Comparison of ENCODE assay signal across 32 cellular contexts in genomic region chr16:49409121-49409520, GRCh38. TPM values are rescaled to one million over a fixed set of nuclear protein-coding genes. Genes with fewer than 3 reads are reported as not detected.
"Had no signal": no experiment of that assay in that cellular context is flagged by ENCODE, and none has a peak within 500 bp of the region (broad histone marks: within the 10 kb centered on the region; RNA-seq: fewer than 3 reads in every experiment).

No MANE protein-coding gene starts in this region.

- DNase-seq: activated CD4-positive, alpha-beta memory T cell treated with anti-CD3 and anti-CD28 coated beads for 36 hours; activated CD4-positive, alpha-beta T cell treated with anti-CD3 and anti-CD28 coated beads for 36 hours; activated CD4-positive, alpha-beta T cell treated with anti-CD3 and anti-CD28 coated beads, Interleukin-2, amount 10 ng/mL, durations not matched to agents 24 days and 14 days; activated CD4-positive, CD25-positive, alpha-beta regulatory T cell; activated CD4-positive, CD25-positive, alpha-beta regulatory T cell treated with anti-CD3 and anti-CD28 coated beads, Interleukin-2, amount 50 U/mL, for 72 hours; activated CD8-positive, alpha-beta memory T cell treated with anti-CD3 and anti-CD28 coated beads, Interleukin-2, amount 10 ng/mL, durations not matched to agents 7 days and 5 days; activated CD8-positive, alpha-beta memory T cell treated with anti-CD3 and anti-CD28 coated beads, Interleukin-2, amount 50 U/mL, for 4 hours; activated CD8-positive, alpha-beta T cell treated with anti-CD3 and anti-CD28 coated beads, Interleukin-2, amount 10 ng/mL, durations not matched to agents 7 days and 5 days; activated gamma-delta T cell; activated naive CD4-positive, alpha-beta T cell; activated naive CD4-positive, alpha-beta T cell treated with anti-CD3 and anti-CD28 coated beads, Interleukin-2, amount 10 ng/mL, durations not matched to agents 7 days and 5 days; activated naive CD8-positive, alpha-beta T cell treated with anti-CD3 and anti-CD28 coated beads, Interleukin-2, amount 10 ng/mL, durations not matched to agents 7 days and 5 days; activated T-cell treated with anti-CD3 and anti-CD28 coated beads, Interleukin-2, amount 50 U/mL, for 24 hours; activated T-cell treated with anti-CD3 and anti-CD28 coated beads, Interleukin-2, amount 50 U/mL, for 72 hours; central memory CD4-positive, alpha-beta T cell; cerebellar nuclear complex; colonic mucosa; dorsolateral prefrontal cortex; effector memory CD4-positive, alpha-beta T cell; erythroblast; foreskin keratinocyte; gastrocnemius medialis; T-helper 2 cell had no signal

- ATAC-seq: activated CD4-positive, alpha-beta T cell treated with anti-CD3 and anti-CD28 coated beads for 36 hours; activated CD8-positive, alpha-beta memory T cell treated with anti-CD3 and anti-CD28 coated beads, Interleukin-2, amount 10 ng/mL, durations not matched to agents 7 days and 5 days; activated CD8-positive, alpha-beta T cell treated with anti-CD3 and anti-CD28 coated beads, Interleukin-2, amount 10 ng/mL, durations not matched to agents 7 days and 5 days; activated naive CD4-positive, alpha-beta T cell treated with anti-CD3 and anti-CD28 coated beads, Interleukin-2, amount 50 U/mL, for 72 hours; activated T-cell treated with anti-CD3 and anti-CD28 coated beads, Interleukin-2, amount 50 U/mL, for 72 hours; foreskin keratinocyte; gastrocnemius medialis had no signal

- H3K36me3 Mint-ChIP-seq: activated CD4-positive, alpha-beta memory T cell treated with anti-CD3 and anti-CD28 coated beads for 36 hours; activated CD8-positive, alpha-beta memory T cell treated with anti-CD3 and anti-CD28 coated beads, Interleukin-2, amount 10 ng/mL, durations not matched to agents 7 days and 5 days; activated naive CD4-positive, alpha-beta T cell treated with anti-CD3 and anti-CD28 coated beads, Interleukin-2, amount 10 ng/mL, durations not matched to agents 7 days and 5 days; activated naive CD4-positive, alpha-beta T cell treated with anti-CD3 and anti-CD28 coated beads, Interleukin-2, amount 50 U/mL, for 72 hours; activated naive CD8-positive, alpha-beta T cell treated with anti-CD3 and anti-CD28 coated beads, Interleukin-2, amount 10 ng/mL, durations not matched to agents 7 days and 5 days; brain had no signal

- H3K4me1 ChIP-seq: ascending aorta, breast epithelium, colonic mucosa, foreskin keratinocyte had no signal

- H3K9me3 Mint-ChIP-seq: activated CD4-positive, alpha-beta memory T cell treated with anti-CD3 and anti-CD28 coated beads for 36 hours; activated CD4-positive, alpha-beta T cell treated with anti-CD3 and anti-CD28 coated beads, Interleukin-2, amount 10 ng/mL, durations not matched to agents 24 days and 14 days; activated naive CD4-positive, alpha-beta T cell treated with anti-CD3 and anti-CD28 coated beads, Interleukin-2, amount 10 ng/mL, durations not matched to agents 7 days and 5 days; activated naive CD4-positive, alpha-beta T cell treated with anti-CD3 and anti-CD28 coated beads, Interleukin-2, amount 50 U/mL, for 72 hours; activated naive CD8-positive, alpha-beta T cell treated with anti-CD3 and anti-CD28 coated beads, Interleukin-2, amount 10 ng/mL, durations not matched to agents 7 days and 5 days; activated T-cell treated with anti-CD3 and anti-CD28 coated beads, Interleukin-2, amount 50 U/mL, for 24 hours; activated T-cell treated with anti-CD3 and anti-CD28 coated beads, Interleukin-2, amount 50 U/mL, for 72 hours; dendritic cell treated with granulocyte-macrophage colony-stimulating factor and Interleukin-4, amounts not matched to agents 40 ng/mL and 50 ng/mL, for 4 days had no signal

- H3K4me1 Mint-ChIP-seq: activated CD8-positive, alpha-beta memory T cell treated with anti-CD3 and anti-CD28 coated beads, Interleukin-2, amount 10 ng/mL, durations not matched to agents 7 days and 5 days; activated naive CD4-positive, alpha-beta T cell treated with anti-CD3 and anti-CD28 coated beads, Interleukin-2, amount 10 ng/mL, durations not matched to agents 7 days and 5 days had no signal

- H3K27ac Mint-ChIP-seq: activated CD4-positive, alpha-beta memory T cell treated with anti-CD3 and anti-CD28 coated beads for 36 hours; activated CD4-positive, alpha-beta T cell treated with anti-CD3 and anti-CD28 coated beads for 36 hours; activated CD4-positive, alpha-beta T cell treated with anti-CD3 and anti-CD28 coated beads, Interleukin-2, amount 10 ng/mL, durations not matched to agents 24 days and 14 days; activated CD8-positive, alpha-beta memory T cell treated with anti-CD3 and anti-CD28 coated beads, Interleukin-2, amount 10 ng/mL, durations not matched to agents 7 days and 5 days; activated CD8-positive, alpha-beta T cell treated with anti-CD3 and anti-CD28 coated beads, Interleukin-2, amount 10 ng/mL, durations not matched to agents 7 days and 5 days; activated naive CD4-positive, alpha-beta T cell treated with anti-CD3 and anti-CD28 coated beads, Interleukin-2, amount 10 ng/mL, durations not matched to agents 7 days and 5 days; activated naive CD4-positive, alpha-beta T cell treated with anti-CD3 and anti-CD28 coated beads, Interleukin-2, amount 50 U/mL, for 72 hours; activated naive CD8-positive, alpha-beta T cell treated with anti-CD3 and anti-CD28 coated beads, Interleukin-2, amount 10 ng/mL, durations not matched to agents 7 days and 5 days; activated T-cell treated with anti-CD3 and anti-CD28 coated beads, Interleukin-2, amount 50 U/mL, for 24 hours; activated T-cell treated with anti-CD3 and anti-CD28 coated beads, Interleukin-2, amount 50 U/mL, for 72 hours; dendritic cell treated with granulocyte-macrophage colony-stimulating factor and Interleukin-4, amounts not matched to agents 40 ng/mL and 50 ng/mL, for 4 days had no signal

- H3K4me3 Mint-ChIP-seq: activated CD4-positive, alpha-beta memory T cell treated with anti-CD3 and anti-CD28 coated beads for 36 hours; activated CD4-positive, alpha-beta T cell treated with anti-CD3 and anti-CD28 coated beads for 36 hours; activated CD4-positive, alpha-beta T cell treated with anti-CD3 and anti-CD28 coated beads, Interleukin-2, amount 10 ng/mL, durations not matched to agents 24 days and 14 days; activated CD8-positive, alpha-beta memory T cell treated with anti-CD3 and anti-CD28 coated beads, Interleukin-2, amount 10 ng/mL, durations not matched to agents 7 days and 5 days; activated CD8-positive, alpha-beta T cell treated with anti-CD3 and anti-CD28 coated beads, Interleukin-2, amount 10 ng/mL, durations not matched to agents 7 days and 5 days; activated naive CD4-positive, alpha-beta T cell treated with anti-CD3 and anti-CD28 coated beads, Interleukin-2, amount 10 ng/mL, durations not matched to agents 7 days and 5 days; activated naive CD8-positive, alpha-beta T cell treated with anti-CD3 and anti-CD28 coated beads, Interleukin-2, amount 10 ng/mL, durations not matched to agents 7 days and 5 days; activated T-cell treated with anti-CD3 and anti-CD28 coated beads, Interleukin-2, amount 50 U/mL, for 24 hours; activated T-cell treated with anti-CD3 and anti-CD28 coated beads, Interleukin-2, amount 50 U/mL, for 72 hours; brain; dendritic cell treated with granulocyte-macrophage colony-stimulating factor and Interleukin-4, amounts not matched to agents 40 ng/mL and 50 ng/mL, for 4 days had no signal

- H3K9me3 ChIP-seq: ascending aorta, breast epithelium, colonic mucosa, esophagus muscularis mucosa, gastrocnemius medialis had no signal

- H3K36me3 ChIP-seq: ascending aorta, breast epithelium, cardiac muscle cell, colonic mucosa, esophagus muscularis mucosa, gastrocnemius medialis had no signal

- H3K4me3 ChIP-seq: ascending aorta, breast epithelium, cardiac muscle cell, colonic mucosa, dorsolateral prefrontal cortex, esophagus muscularis mucosa, gastrocnemius medialis had no signal

- H3K27me3 Mint-ChIP-seq: dendritic cell treated with granulocyte-macrophage colony-stimulating factor and Interleukin-4, amounts not matched to agents 40 ng/mL and 50 ng/mL, for 4 days had no signal

- H3K27ac ChIP-seq: ascending aorta, breast epithelium, cardiac muscle cell, colonic mucosa, dorsolateral prefrontal cortex, esophagus muscularis mucosa, foreskin keratinocyte, gastrocnemius medialis had no signal

- H3K27me3 ChIP-seq: ascending aorta, breast epithelium, cardiac muscle cell, colonic mucosa, esophagus muscularis mucosa, foreskin keratinocyte, gastrocnemius medialis had no signal

RNA-seq across cellular contexts. Expression of gene C16orf78, which starts 35.5 kb away (rescaled TPM):
- total RNA-seq: activated CD4-positive, alpha-beta memory T cell treated with anti-CD3 and anti-CD28 coated beads for 36 hours; activated CD4-positive, alpha-beta T cell treated with anti-CD3 and anti-CD28 coated beads for 36 hours; activated CD4-positive, alpha-beta T cell treated with anti-CD3 and anti-CD28 coated beads, Interleukin-2, amount 10 ng/mL, durations not matched to agents 24 days and 14 days; activated CD8-positive, alpha-beta memory T cell treated with anti-CD3 and anti-CD28 coated beads for 36 hours; activated CD8-positive, alpha-beta memory T cell treated with anti-CD3 and anti-CD28 coated beads, Interleukin-2, amount 10 ng/mL, durations not matched to agents 7 days and 5 days; activated CD8-positive, alpha-beta T cell treated with anti-CD3 and anti-CD28 coated beads, Interleukin-2, amount 10 ng/mL, durations not matched to agents 7 days and 5 days; activated naive CD4-positive, alpha-beta T cell treated with anti-CD3 and anti-CD28 coated beads, Interleukin-2, amount 50 U/mL, for 72 hours; activated naive CD8-positive, alpha-beta T cell treated with anti-CD3 and anti-CD28 coated beads, Interleukin-2, amount 10 ng/mL, durations not matched to agents 7 days and 5 days; activated T-cell treated with anti-CD3 and anti-CD28 coated beads, Interleukin-2, amount 50 U/mL, for 72 hours; ascending aorta; breast epithelium; cardiac muscle cell; colonic mucosa; dorsolateral prefrontal cortex; esophagus muscularis mucosa; foreskin keratinocyte; gastrocnemius medialis; T-helper 1 cell treated with Interleukin-12 subunit alpha and Interleukin-12 subunit beta and Interleukin-4 antibody, amounts not matched to agents 30 ng/mL and 1 ng/mL, for 36 hours had no signal
- polyA plus RNA-seq: cardiac muscle cell, foreskin keratinocyte had no signal
